In the genomic region with DNA sequence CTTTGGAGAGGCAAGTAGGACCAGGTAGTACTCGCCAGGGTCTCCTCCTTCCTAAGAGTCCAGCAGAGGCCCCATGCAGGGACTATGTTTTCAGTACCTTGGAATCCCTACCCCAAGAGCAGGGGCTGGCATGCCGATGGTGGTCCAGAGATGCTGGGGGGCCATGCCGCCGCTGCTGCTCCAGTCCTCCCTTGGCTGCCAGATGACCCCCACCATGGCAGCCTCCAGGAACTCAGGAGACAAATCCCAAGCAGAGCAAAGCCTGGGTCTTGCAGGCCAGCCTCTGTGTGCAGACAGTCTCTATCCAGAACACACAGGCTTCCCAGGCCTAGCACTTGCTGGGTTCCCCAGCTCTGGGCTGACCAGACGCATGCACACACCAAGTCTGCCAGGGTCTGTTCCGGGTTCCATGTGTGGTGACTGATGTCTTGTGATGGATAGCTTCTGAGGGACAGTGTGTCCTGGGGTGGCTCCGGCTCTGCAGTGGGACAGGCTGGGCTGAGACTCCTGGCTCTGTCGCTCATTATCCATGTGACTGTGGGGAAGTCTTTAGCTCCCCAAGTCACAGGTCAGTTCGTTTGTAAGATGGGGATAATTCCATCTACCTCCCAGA, we compare ENCODE assay signal across 24 cellular contexts.
"Had no signal": no experiment of that assay in that cellular context is flagged by ENCODE, and none has a peak within 500 bp of the region (broad histone marks: within the 10 kb centered on the region; RNA-seq: fewer than 3 reads in every experiment).

No MANE protein-coding gene starts in this region.

- H3K4me3 Mint-ChIP-seq: activated B cell treated with CpG ODN at 0.5 μM for 24 hours; activated CD8-positive, alpha-beta T cell treated with anti-CD3 and anti-CD28 coated beads, Interleukin-2, amount 10 ng/mL, durations not matched to agents 7 days and 5 days; activated naive CD8-positive, alpha-beta T cell; natural killer cell treated with Interleukin-12 subunit alpha and Interleukin-12 subunit beta and Interleukin-15 and Interleukin-18, amount 100 ng/mL, for 72 hours; stimulated activated effector memory CD8-positive, alpha-beta T cell treated with anti-CD3 and anti-CD28 coated beads, Interleukin-12 subunit alpha, Interleukin-12 subunit beta, amount 100 ng/mL, for 72 hours; stimulated activated naive CD8-positive, alpha-beta T cell treated with anti-CD3 and anti-CD28 coated beads, Interleukin-15, amount 100 ng/mL, for 72 hours; T-helper 1 cell treated with Interleukin-12 subunit alpha and Interleukin-12 subunit beta and Interleukin-4 antibody, amounts not matched to agents 30 μg/mL and 1 μg/mL, for 36 hours had no signal

- H3K36me3 ChIP-seq: breast epithelium, heart right ventricle, ovary, right atrium auricular region, tibial artery had no signal

- H3K4me1 ChIP-seq: breast epithelium, psoas muscle, right atrium auricular region, tibial artery had no signal

- H3K27me3 Mint-ChIP-seq: activated B cell treated with CpG ODN at 0.5 μM for 24 hours; activated naive CD8-positive, alpha-beta T cell; natural killer cell treated with Interleukin-12 subunit alpha and Interleukin-12 subunit beta and Interleukin-15 and Interleukin-18, amount 100 ng/mL, for 72 hours; stimulated activated naive CD8-positive, alpha-beta T cell treated with anti-CD3 and anti-CD28 coated beads, Interleukin-15, amount 100 ng/mL, for 72 hours had no signal

- DNase-seq: activated B cell treated with CpG ODN at 0.5 μM for 24 hours; activated CD4-positive, alpha-beta T cell treated with anti-CD3 and anti-CD28 coated beads for 48 hours; activated CD8-positive, alpha-beta T cell treated with anti-CD3 and anti-CD28 coated beads, Interleukin-2, amount 10 ng/mL, durations not matched to agents 7 days and 5 days; activated T-cell treated with anti-CD3 and anti-CD28 coated beads, Interleukin-2, amount 50 U/mL, for 1 hour; foreskin fibroblast; heart right ventricle; mammary epithelial cell; midbrain; ovary; psoas muscle; stimulated activated CD4-positive, alpha-beta T cell treated with anti-CD3 and anti-CD28 coated beads, Interleukin-2, amount 100 ng/mL, for 24 hours; stimulated activated naive CD8-positive, alpha-beta T cell treated with anti-CD3 and anti-CD28 coated beads, Interleukin-15, amount 100 ng/mL, for 72 hours; tibial artery had no signal

- FAIRE-seq: endometrium, keratinocyte, urothelium cell line had no signal

- H3K27ac ChIP-seq: breast epithelium, coronary artery, heart right ventricle, neutrophil, ovary, psoas muscle, right atrium auricular region, tibial artery had no signal

- H3K4me1 Mint-ChIP-seq: activated B cell treated with CpG ODN at 0.5 μM for 24 hours; stimulated activated naive CD8-positive, alpha-beta T cell treated with anti-CD3 and anti-CD28 coated beads, Interleukin-15, amount 100 ng/mL, for 72 hours had no signal

- H3K9me3 Mint-ChIP-seq: activated B cell treated with CpG ODN at 0.5 μM for 24 hours; natural killer cell treated with Interleukin-12 subunit alpha and Interleukin-12 subunit beta and Interleukin-15 and Interleukin-18, amount 100 ng/mL, for 72 hours; stimulated activated effector memory CD8-positive, alpha-beta T cell treated with anti-CD3 and anti-CD28 coated beads, Interleukin-12 subunit alpha, Interleukin-12 subunit beta, amount 100 ng/mL, for 72 hours; stimulated activated naive CD8-positive, alpha-beta T cell treated with anti-CD3 and anti-CD28 coated beads, Interleukin-15, amount 100 ng/mL, for 72 hours; T-helper 1 cell treated with Interleukin-12 subunit alpha and Interleukin-12 subunit beta and Interleukin-4 antibody, amounts not matched to agents 30 μg/mL and 1 μg/mL, for 36 hours had no signal

- ATAC-seq: activated CD8-positive, alpha-beta T cell treated with anti-CD3 and anti-CD28 coated beads, Interleukin-2, amount 10 ng/mL, durations not matched to agents 7 days and 5 days; natural killer cell treated with Interleukin-12 subunit alpha and Interleukin-12 subunit beta and Interleukin-15 and Interleukin-18, amount 100 ng/mL, for 72 hours; psoas muscle; stimulated activated effector memory CD8-positive, alpha-beta T cell treated with anti-CD3 and anti-CD28 coated beads, Interleukin-12 subunit alpha, Interleukin-12 subunit beta, amount 100 ng/mL, for 72 hours; stimulated activated naive CD8-positive, alpha-beta T cell treated with anti-CD3 and anti-CD28 coated beads, Interleukin-15, amount 100 ng/mL, for 72 hours had no signal

- H3K36me3 Mint-ChIP-seq: activated naive CD8-positive, alpha-beta T cell; natural killer cell treated with Interleukin-12 subunit alpha and Interleukin-12 subunit beta and Interleukin-15 and Interleukin-18, amount 100 ng/mL, for 72 hours; stimulated activated effector memory CD8-positive, alpha-beta T cell treated with anti-CD3 and anti-CD28 coated beads, Interleukin-12 subunit alpha, Interleukin-12 subunit beta, amount 100 ng/mL, for 72 hours had no signal

- H3K27me3 ChIP-seq: breast epithelium, heart right ventricle, neutrophil, ovary, right atrium auricular region, tibial artery had no signal

- H3K4me3 ChIP-seq: breast epithelium, coronary artery, heart right ventricle, ovary, psoas muscle, right atrium auricular region, tibial artery had no signal

- H3K27ac Mint-ChIP-seq: activated B cell treated with CpG ODN at 0.5 μM for 24 hours; activated CD8-positive, alpha-beta T cell treated with anti-CD3 and anti-CD28 coated beads, Interleukin-2, amount 10 ng/mL, durations not matched to agents 7 days and 5 days; activated naive CD8-positive, alpha-beta T cell; natural killer cell treated with Interleukin-12 subunit alpha and Interleukin-12 subunit beta and Interleukin-15 and Interleukin-18, amount 100 ng/mL, for 72 hours; stimulated activated effector memory CD8-positive, alpha-beta T cell treated with anti-CD3 and anti-CD28 coated beads, Interleukin-12 subunit alpha, Interleukin-12 subunit beta, amount 100 ng/mL, for 72 hours; stimulated activated naive CD8-positive, alpha-beta T cell treated with anti-CD3 and anti-CD28 coated beads, Interleukin-15, amount 100 ng/mL, for 72 hours; T-helper 1 cell treated with Interleukin-12 subunit alpha and Interleukin-12 subunit beta and Interleukin-4 antibody, amounts not matched to agents 30 μg/mL and 1 μg/mL, for 36 hours had no signal

- H3K9me3 ChIP-seq: breast epithelium, heart right ventricle, neutrophil, ovary, psoas muscle, right atrium auricular region, tibial artery had no signal
